8 cellular contexts compared by ENCODE assay signal in genomic region chr11:76233936-76234703, GRCh38. TPM values are rescaled to one million over a fixed set of nuclear protein-coding genes. Genes with fewer than 3 reads are reported as not detected.
A peak's percentile ranks its signal among the peaks of the same experiment; 100 is the strongest.
DNase-seq lines count a peak whose midpoint lies in the region; ATAC-seq, FAIRE-seq and TF ChIP-seq lines count a peak whose summit lies in the region.

No MANE protein-coding gene starts in this region.

- H3K9me3 Mint-ChIP-seq in activated CD4-positive, alpha-beta T cell treated with anti-CD3 and anti-CD28 coated beads, Interleukin-2, amount 10 ng/mL, durations not matched to agents 7 days and 5 days: no peaks in the 10 kb centered on the region
- H3K9me3 Mint-ChIP-seq in activated T-helper 1 cell treated with anti-CD3 and anti-CD28 coated beads, Interleukin-12 subunit alpha, Interleukin-12 subunit beta, Interleukin-2, Interleukin-4 antibody, amounts not matched to agents 30 ng/mL and 10 ng/mL and 1 ng/mL, durations not matched to agents 14 hours and 24 hours and 36 hours: no peaks in the 10 kb centered on the region

- H3K27me3 Mint-ChIP-seq in activated CD4-positive, alpha-beta T cell treated with anti-CD3 and anti-CD28 coated beads, Interleukin-2, amount 10 ng/mL, durations not matched to agents 7 days and 5 days: peaks cover 14% of the 10 kb centered on the region
- peaks cover 27% of the 10 kb centered on the region for H3K27me3 Mint-ChIP-seq in activated T-helper 1 cell treated with anti-CD3 and anti-CD28 coated beads, Interleukin-12 subunit alpha, Interleukin-12 subunit beta, Interleukin-2, Interleukin-4 antibody, amounts not matched to agents 30 ng/mL and 10 ng/mL and 1 ng/mL, durations not matched to agents 14 hours and 24 hours and 36 hours (ENCODE audit: insufficient read depth)

- H3K4me2 ChIP-seq in KMS-11 (peak overlapping the region; percentile 72), parathyroid adenoma (ENCODE audit: low read length) (peak overlapping the region; percentile 68)

- no peaks in the 10 kb centered on the region for H3K36me3 Mint-ChIP-seq in activated CD4-positive, alpha-beta T cell treated with anti-CD3 and anti-CD28 coated beads, Interleukin-2, amount 10 ng/mL, durations not matched to agents 7 days and 5 days (ENCODE audit: low read depth)
- no peaks in the 10 kb centered on the region for H3K36me3 Mint-ChIP-seq in activated T-helper 1 cell treated with anti-CD3 and anti-CD28 coated beads, Interleukin-12 subunit alpha, Interleukin-12 subunit beta, Interleukin-2, Interleukin-4 antibody, amounts not matched to agents 30 ng/mL and 10 ng/mL and 1 ng/mL, durations not matched to agents 14 hours and 24 hours and 36 hours (ENCODE audit: low read depth)

- intact Hi-C loops in activated T-helper 1 cell treated with anti-CD3 and anti-CD28 coated beads, Interleukin-12 subunit alpha, Interleukin-12 subunit beta, Interleukin-2, Interleukin-4 antibody, amounts not matched to agents 30 ng/mL and 10 ng/mL and 1 ng/mL, durations not matched to agents 14 hours and 24 hours and 36 hours (cut with micrococcal nuclease): loop anchor here (2.0 to 10.0 kb wide), 2 partner anchors 393 to 1489 kb away; partner anchors contain the start of gene RNF169
- intact Hi-C loops in Right ventricle myocardium inferior (cut with DNase I): loop anchor here (2.0 kb wide), 1 partner anchor 211 kb away; the partner anchor contains the start of gene EMSY

- POLR2A ChIA-PET in activated CD4-positive, alpha-beta T cell treated with anti-CD3 and anti-CD28 coated beads, Interleukin-2, amount 10 ng/mL, durations not matched to agents 7 days and 5 days (lab: Charles Lee): no interaction called here

- peak overlapping the region; percentile 94 for H3K27ac Mint-ChIP-seq in activated CD4-positive, alpha-beta T cell treated with anti-CD3 and anti-CD28 coated beads, Interleukin-2, amount 10 ng/mL, durations not matched to agents 7 days and 5 days
- H3K27ac Mint-ChIP-seq in activated T-helper 1 cell treated with anti-CD3 and anti-CD28 coated beads, Interleukin-12 subunit alpha, Interleukin-12 subunit beta, Interleukin-2, Interleukin-4 antibody, amounts not matched to agents 30 ng/mL and 10 ng/mL and 1 ng/mL, durations not matched to agents 14 hours and 24 hours and 36 hours: peak overlapping the region; percentile 84

- no peak for FAIRE-seq in HTR-8/SVneo (lab: Jason Lieb, UNC)

- peaks cover 59% of the 10 kb centered on the region for H3K4me1 Mint-ChIP-seq in activated CD4-positive, alpha-beta T cell treated with anti-CD3 and anti-CD28 coated beads, Interleukin-2, amount 10 ng/mL, durations not matched to agents 7 days and 5 days
- H3K4me1 Mint-ChIP-seq in activated T-helper 1 cell treated with anti-CD3 and anti-CD28 coated beads, Interleukin-12 subunit alpha, Interleukin-12 subunit beta, Interleukin-2, Interleukin-4 antibody, amounts not matched to agents 30 ng/mL and 10 ng/mL and 1 ng/mL, durations not matched to agents 14 hours and 24 hours and 36 hours (ENCODE audit: low read depth): peaks cover 50% of the 10 kb centered on the region

- H3K79me2 ChIP-seq in KMS-11 (ENCODE audit: insufficient read depth, low read depth): no peaks in the 10 kb centered on the region
- no peaks in the 10 kb centered on the region for H3K79me2 ChIP-seq in parathyroid adenoma

- peak overlapping the region; percentile 49 for H3K4me3 ChIP-seq in KMS-11 (IDR thresholded peaks at IDR 0.05; ENCODE audit: insufficient read depth, low read depth, low read length)
- H3K4me3 ChIP-seq in parathyroid adenoma (ENCODE audit: low read depth, low read length): peak overlapping the region; percentile 73

- CTCF ChIA-PET in activated CD4-positive, alpha-beta T cell treated with anti-CD3 and anti-CD28 coated beads, Interleukin-2, amount 10 ng/mL, durations not matched to agents 7 days and 5 days (lab: Charles Lee): interaction anchor here (0.6 to 3.5 kb wide), 9 partner anchors 8 to 147 kb away, joined by 3 to 34 read pairs (median 4); partner anchors contain the start of genes GVQW3 and THAP12

- H2AFZ ChIP-seq in KMS-11 (ENCODE audit: low read depth) (peak overlapping the region; percentile 60; the same call in 1 of the 2 replicates), parathyroid adenoma (peak overlapping the region; percentile 79)

- H3K9ac ChIP-seq in KMS-11: peak overlapping the region; percentile 74; the same call in 1 of the 2 replicates
- no peak overlapping the region for H3K9ac ChIP-seq in parathyroid adenoma

- H3K36me3 ChIP-seq in KMS-11 (ENCODE audit: insufficient read depth) (no peaks in the 10 kb centered on the region), parathyroid adenoma (ENCODE audit: control insufficient read depth, insufficient read depth, low read length) (no peaks in the 10 kb centered on the region)

- peak; percentile 15 for DNase-seq in activated CD4-positive, alpha-beta T cell treated with anti-CD3 and anti-CD28 coated beads, Interleukin-2, amount 10 ng/mL, durations not matched to agents 7 days and 5 days
- DNase-seq in activated CD4-positive, alpha-beta T cell treated with anti-CD3 and anti-CD28 coated beads, Interleukin-2, amount 50 U/mL, for 1 hour: no peak
- no peak for DNase-seq in activated T-helper 1 cell treated with anti-CD3 and anti-CD28 coated beads, Interleukin-12 subunit alpha, Interleukin-12 subunit beta, Interleukin-2, Interleukin-4 antibody, amounts not matched to agents 30 ng/mL and 10 ng/mL and 1 ng/mL, durations not matched to agents 14 hours and 24 hours and 36 hours (ENCODE audit: low spot score)
- DNase-seq in Right ventricle myocardium inferior (ENCODE audit: missing footprints): peak; percentile 78
- no peak for DNase-seq in HTR-8/SVneo (ENCODE audit: insufficient read length, low spot score)
- no peak for DNase-seq in NCI-H510A treated with DMSO at 0.1 percent for 48 hours (lab: John Stamatoyannopoulos, UW)

- no peaks in the 10 kb centered on the region for H4K20me1 ChIP-seq in KMS-11 (ENCODE audit: insufficient read depth)

- H3K27me3 ChIP-seq in KMS-11 (ENCODE audit: insufficient read depth, low read depth): no peaks in the 10 kb centered on the region
- H3K27me3 ChIP-seq in parathyroid adenoma (ENCODE audit: control insufficient read depth, insufficient read depth, low read length): no peaks in the 10 kb centered on the region

- H3K4me3 Mint-ChIP-seq in activated CD4-positive, alpha-beta T cell treated with anti-CD3 and anti-CD28 coated beads, Interleukin-2, amount 10 ng/mL, durations not matched to agents 7 days and 5 days: peak overlapping the region; percentile 75
- H3K4me3 Mint-ChIP-seq in activated T-helper 1 cell treated with anti-CD3 and anti-CD28 coated beads, Interleukin-12 subunit alpha, Interleukin-12 subunit beta, Interleukin-2, Interleukin-4 antibody, amounts not matched to agents 30 ng/mL and 10 ng/mL and 1 ng/mL, durations not matched to agents 14 hours and 24 hours and 36 hours: peak overlapping the region; percentile 92

- TF ChIP-seq CTCF in KMS-11 (conservative IDR thresholded peaks at IDR 0.05; ENCODE audit: low read depth, low read length): no peak
- no peak for TF ChIP-seq CTCF in parathyroid adenoma (IDR thresholded peaks at IDR 0.05)

- peaks cover 62% of the 10 kb centered on the region for H3K4me1 ChIP-seq in KMS-11 (ENCODE audit: low read depth, poor library complexity, severe bottlenecking)
- no peaks in the 10 kb centered on the region for H3K4me1 ChIP-seq in parathyroid adenoma

- peak overlapping the region; percentile 77; the same call in 1 of the 2 replicates for H3K27ac ChIP-seq in KMS-11
- H3K27ac ChIP-seq in parathyroid adenoma: peak overlapping the region; percentile 64

- peak; percentile 65 for ATAC-seq in Right ventricle myocardium inferior

- no peaks in the 10 kb centered on the region for H3K9me3 ChIP-seq in parathyroid adenoma (ENCODE audit: control insufficient read depth, low read length)

RNA-seq across cellular contexts. Expression of gene WNT11, which starts 27.8 kb away (rescaled TPM):
- total RNA-seq in activated CD4-positive, alpha-beta T cell treated with anti-CD3 and anti-CD28 coated beads, Interleukin-2, amount 10 ng/mL, durations not matched to agents 7 days and 5 days: not detected
- 0.39 TPM in 1 of 2 replicates, not detected in the other for total RNA-seq in activated T-helper 1 cell treated with anti-CD3 and anti-CD28 coated beads, Interleukin-12 subunit alpha, Interleukin-12 subunit beta, Interleukin-2, Interleukin-4 antibody, amounts not matched to agents 30 ng/mL and 10 ng/mL and 1 ng/mL, durations not matched to agents 14 hours and 24 hours and 36 hours
- total RNA-seq in Right ventricle myocardium inferior: 18.2 TPM

Comparison
In these comparisons a context has a peak if more than half of its experiments do, and no peak if none do; other contexts are left out.
1. DNase-seq: peak in activated CD4-positive, alpha-beta T cell treated with anti-CD3 and anti-CD28 coated beads, Interleukin-2, amount 10 ng/mL, durations not matched to agents 7 days and 5 days (single experiment) and Right ventricle myocardium inferior (single experiment); none in activated CD4-positive, alpha-beta T cell treated with anti-CD3 and anti-CD28 coated beads, Interleukin-2, amount 50 U/mL, for 1 hour (single experiment), activated T-helper 1 cell treated with anti-CD3 and anti-CD28 coated beads, Interleukin-12 subunit alpha, Interleukin-12 subunit beta, Interleukin-2, Interleukin-4 antibody, amounts not matched to agents 30 ng/mL and 10 ng/mL and 1 ng/mL, durations not matched to agents 14 hours and 24 hours and 36 hours (single experiment), HTR-8/SVneo (single experiment) and NCI-H510A treated with DMSO at 0.1 percent for 48 hours (single experiment).
2. RNA of gene WNT11, which starts 27.8 kb away (total RNA-seq): 18.2 TPM in Right ventricle myocardium inferior (single experiment); 0.39 TPM in activated T-helper 1 cell treated with anti-CD3 and anti-CD28 coated beads, Interleukin-12 subunit alpha, Interleukin-12 subunit beta, Interleukin-2, Interleukin-4 antibody, amounts not matched to agents 30 ng/mL and 10 ng/mL and 1 ng/mL, durations not matched to agents 14 hours and 24 hours and 36 hours and not detected in activated CD4-positive, alpha-beta T cell treated with anti-CD3 and anti-CD28 coated beads, Interleukin-2, amount 10 ng/mL, durations not matched to agents 7 days and 5 days; every median in the first group is over 10 times any median in the second.